30 cellular contexts compared by ENCODE assay signal in the genomic region with DNA sequence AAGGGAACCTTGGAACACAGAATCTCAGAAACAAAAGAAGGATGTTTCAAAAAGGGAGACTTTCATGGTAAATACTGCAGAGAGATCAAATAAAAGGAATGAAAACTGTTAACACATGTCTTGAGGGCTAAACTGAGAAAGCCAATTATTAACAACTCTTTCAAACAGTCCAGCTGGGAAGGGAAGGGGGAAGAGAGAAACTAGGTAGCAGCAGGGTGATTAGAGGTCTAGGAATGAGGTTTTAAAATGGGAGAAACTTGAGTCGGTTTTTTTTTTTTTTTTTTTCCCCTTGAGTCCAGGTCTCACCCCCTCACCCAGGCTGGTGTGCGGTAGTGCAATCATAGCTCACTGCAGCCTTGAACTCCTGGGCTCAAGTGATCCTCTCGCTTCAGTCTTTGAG.
"Had no signal": no experiment of that assay in that cellular context is flagged by ENCODE, and none has a peak within 500 bp of the region (broad histone marks: within the 10 kb centered on the region; RNA-seq: fewer than 3 reads in every experiment).

No MANE protein-coding gene starts in this region.

- H3K27ac Mint-ChIP-seq: activated CD4-positive, alpha-beta memory T cell treated with anti-CD3 and anti-CD28 coated beads for 36 hours; activated CD4-positive, alpha-beta T cell treated with anti-CD3 and anti-CD28 coated beads, Interleukin-2, amount 10 ng/mL, durations not matched to agents 24 days and 14 days; activated naive CD4-positive, alpha-beta T cell treated with anti-CD3 and anti-CD28 coated beads for 36 hours; activated naive CD8-positive, alpha-beta T cell treated with anti-CD3 and anti-CD28 coated beads for 36 hours; activated T-helper 1 cell treated with anti-CD3 and anti-CD28 coated beads, Interleukin-12 subunit alpha, Interleukin-12 subunit beta, Interleukin-2, Interleukin-4 antibody, amounts not matched to agents 30 ng/mL and 10 ng/mL and 1 ng/mL, durations not matched to agents 14 hours and 24 hours and 36 hours had no signal

- H3K27me3 ChIP-seq: adrenal gland, brain microvascular endothelial cell, gastroesophageal sphincter, testis, transverse colon had no signal

- H3K36me3 ChIP-seq: adrenal gland, brain microvascular endothelial cell, gastroesophageal sphincter, transverse colon had no signal

- H3K9me3 Mint-ChIP-seq: activated CD4-positive, alpha-beta memory T cell treated with anti-CD3 and anti-CD28 coated beads for 36 hours; activated CD4-positive, alpha-beta T cell treated with anti-CD3 and anti-CD28 coated beads, Interleukin-2, amount 10 ng/mL, durations not matched to agents 24 days and 14 days; activated naive CD4-positive, alpha-beta T cell treated with anti-CD3 and anti-CD28 coated beads for 36 hours; activated naive CD8-positive, alpha-beta T cell treated with anti-CD3 and anti-CD28 coated beads for 36 hours; activated T-helper 1 cell treated with anti-CD3 and anti-CD28 coated beads, Interleukin-12 subunit alpha, Interleukin-12 subunit beta, Interleukin-2, Interleukin-4 antibody, amounts not matched to agents 30 ng/mL and 10 ng/mL and 1 ng/mL, durations not matched to agents 14 hours and 24 hours and 36 hours; effector memory CD8-positive, alpha-beta T cell had no signal

- DNase-seq: activated CD4-positive, alpha-beta memory T cell treated with anti-CD3 and anti-CD28 coated beads for 36 hours; activated CD4-positive, alpha-beta T cell treated with anti-CD3 and anti-CD28 coated beads, Interleukin-2, amount 10 ng/mL, durations not matched to agents 24 days and 14 days; activated CD4-positive, CD25-positive, alpha-beta regulatory T cell treated with anti-CD3 and anti-CD28 coated beads, Interleukin-2, amount 50 U/mL, for 72 hours; activated CD8-positive, alpha-beta memory T cell treated with anti-CD3 and anti-CD28 coated beads, Interleukin-2, amount 50 U/mL, for 4 hours; activated effector memory CD4-positive, alpha-beta T cell treated with anti-CD3 and anti-CD28 coated beads, Interleukin-2, amount 50 U/mL, for 16 hours; activated naive CD4-positive, alpha-beta T cell treated with anti-CD3 and anti-CD28 coated beads for 36 hours; activated naive CD8-positive, alpha-beta T cell treated with anti-CD3 and anti-CD28 coated beads for 36 hours; activated T-cell treated with anti-CD3 and anti-CD28 coated beads, Interleukin-2, amount 50 U/mL, for 1 hour; adrenal gland; aorta; brain microvascular endothelial cell; dorsolateral prefrontal cortex; effector memory CD8-positive, alpha-beta T cell; head of caudate nucleus; hippocampal formation; left colon; midbrain; naive thymus-derived CD4-positive, alpha-beta T cell; occipital lobe; right cardiac atrium; stimulated activated CD4-positive, alpha-beta T cell treated with anti-CD3 and anti-CD28 coated beads, Interleukin-15, amount 100 ng/mL, for 24 hours; stimulated activated CD4-positive, alpha-beta T cell treated with anti-CD3 and anti-CD28 coated beads, Interleukin-2, amount 100 ng/mL, for 24 hours; stimulated activated naive CD4-positive, alpha-beta T cell treated with Interleukin-2 at 50 U/mL for 16 hours; T-helper 9 cell; testis; transverse colon had no signal

- ATAC-seq: effector memory CD8-positive, alpha-beta T cell; gastroesophageal sphincter; left colon; naive thymus-derived CD4-positive, alpha-beta T cell; right cardiac atrium had no signal

- H3K4me1 ChIP-seq: adrenal gland, testis had no signal

- H3K27ac ChIP-seq: adrenal gland, brain microvascular endothelial cell, coronary artery, dorsolateral prefrontal cortex, gastroesophageal sphincter, testis, transverse colon had no signal

- H3K27me3 Mint-ChIP-seq: activated CD4-positive, alpha-beta memory T cell treated with anti-CD3 and anti-CD28 coated beads for 36 hours; activated CD4-positive, alpha-beta T cell treated with anti-CD3 and anti-CD28 coated beads, Interleukin-2, amount 10 ng/mL, durations not matched to agents 24 days and 14 days; activated naive CD8-positive, alpha-beta T cell treated with anti-CD3 and anti-CD28 coated beads for 36 hours; effector memory CD8-positive, alpha-beta T cell; naive thymus-derived CD4-positive, alpha-beta T cell had no signal

- H3K9me3 ChIP-seq: adrenal gland, gastroesophageal sphincter, testis, transverse colon had no signal

- H3K4me3 Mint-ChIP-seq: activated CD4-positive, alpha-beta memory T cell treated with anti-CD3 and anti-CD28 coated beads for 36 hours; activated CD4-positive, alpha-beta T cell treated with anti-CD3 and anti-CD28 coated beads, Interleukin-2, amount 10 ng/mL, durations not matched to agents 24 days and 14 days; activated naive CD4-positive, alpha-beta T cell treated with anti-CD3 and anti-CD28 coated beads for 36 hours; activated naive CD8-positive, alpha-beta T cell treated with anti-CD3 and anti-CD28 coated beads for 36 hours; activated T-helper 1 cell treated with anti-CD3 and anti-CD28 coated beads, Interleukin-12 subunit alpha, Interleukin-12 subunit beta, Interleukin-2, Interleukin-4 antibody, amounts not matched to agents 30 ng/mL and 10 ng/mL and 1 ng/mL, durations not matched to agents 14 hours and 24 hours and 36 hours; effector memory CD8-positive, alpha-beta T cell; naive thymus-derived CD4-positive, alpha-beta T cell; neural crest cell had no signal

- H3K4me3 ChIP-seq: adrenal gland, coronary artery, dorsolateral prefrontal cortex, gastroesophageal sphincter, testis, transverse colon had no signal
